In the genomic region with DNA sequence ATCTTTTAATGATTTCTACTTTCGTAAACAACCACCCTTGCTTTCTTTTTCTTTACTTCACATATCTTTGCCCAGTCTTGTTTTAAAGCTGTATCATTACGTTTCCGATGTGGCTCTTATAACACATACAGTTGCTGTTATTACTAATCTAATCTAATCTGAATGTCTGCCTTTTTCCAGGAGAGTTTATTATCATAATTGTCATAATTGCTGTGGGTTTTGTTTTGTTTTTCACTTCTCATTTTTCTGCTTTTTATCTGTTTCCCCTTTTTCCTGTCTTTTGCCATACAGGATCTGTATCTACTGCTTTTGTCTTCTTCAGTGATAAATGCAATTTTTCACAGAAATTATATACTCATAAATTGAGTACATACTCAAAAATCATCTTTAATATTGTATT, we compare ENCODE assay signal across 16 cellular contexts.
"Had no signal": no experiment of that assay in that cellular context is flagged by ENCODE, and none has a peak within 500 bp of the region (broad histone marks: within the 10 kb centered on the region; RNA-seq: fewer than 3 reads in every experiment).

No MANE protein-coding gene starts in this region.

- H3K27ac ChIP-seq: esophagus squamous epithelium, lower lobe of right lung, sigmoid colon, testis, upper lobe of right lung had no signal

- H3K27me3 ChIP-seq: esophagus squamous epithelium, sigmoid colon, testis, upper lobe of right lung had no signal

- H3K4me1 Mint-ChIP-seq: nephron had no signal

- H3K4me3 Mint-ChIP-seq: activated CD4-positive, alpha-beta memory T cell treated with anti-CD3 and anti-CD28 coated beads for 36 hours; immature natural killer cell; nephron; stimulated activated naive CD8-positive, alpha-beta T cell treated with anti-CD3 and anti-CD28 coated beads, Interleukin-15, Interleukin-2, amounts not matched to agents 100 ng/mL and 50 ng/mL, for 24 hours; T-helper 1 cell treated with Interleukin-12 subunit alpha and Interleukin-12 subunit beta and Interleukin-4 antibody, amounts not matched to agents 30 μg/mL and 1 μg/mL, for 36 hours had no signal

- H3K27me3 Mint-ChIP-seq: activated CD4-positive, alpha-beta memory T cell treated with anti-CD3 and anti-CD28 coated beads for 36 hours; stimulated activated naive CD8-positive, alpha-beta T cell treated with anti-CD3 and anti-CD28 coated beads, Interleukin-15, Interleukin-2, amounts not matched to agents 100 ng/mL and 50 ng/mL, for 24 hours had no signal

- ATAC-seq: lower lobe of right lung, upper lobe of right lung had no signal

- FAIRE-seq: astrocyte had no signal

- H3K27ac Mint-ChIP-seq: activated CD4-positive, alpha-beta memory T cell treated with anti-CD3 and anti-CD28 coated beads for 36 hours; nephron; stimulated activated naive CD8-positive, alpha-beta T cell treated with anti-CD3 and anti-CD28 coated beads, Interleukin-15, Interleukin-2, amounts not matched to agents 100 ng/mL and 50 ng/mL, for 24 hours; T-helper 1 cell treated with Interleukin-12 subunit alpha and Interleukin-12 subunit beta and Interleukin-4 antibody, amounts not matched to agents 30 μg/mL and 1 μg/mL, for 36 hours had no signal

- H3K4me3 ChIP-seq: esophagus squamous epithelium, lower lobe of right lung, sigmoid colon, testis, upper lobe of right lung had no signal

- DNase-seq: activated CD4-positive, alpha-beta memory T cell treated with anti-CD3 and anti-CD28 coated beads for 36 hours; activated CD4-positive, CD25-positive, alpha-beta regulatory T cell treated with anti-CD3 and anti-CD28 coated beads, Interleukin-2, amount 50 U/mL, for 72 hours; activated naive CD4-positive, alpha-beta T cell; esophagus squamous epithelium; foreskin fibroblast; glutamatergic neuron; immature natural killer cell; lower lobe of right lung; sigmoid colon; stimulated activated CD4-positive, alpha-beta T cell treated with anti-CD3 and anti-CD28 coated beads, Interleukin-12 subunit alpha, Interleukin-12 subunit beta, amount 100 ng/mL, for 4 hours; testis; upper lobe of right lung had no signal

- H3K9me3 Mint-ChIP-seq: activated CD4-positive, alpha-beta memory T cell treated with anti-CD3 and anti-CD28 coated beads for 36 hours; immature natural killer cell; nephron; stimulated activated naive CD8-positive, alpha-beta T cell treated with anti-CD3 and anti-CD28 coated beads, Interleukin-15, Interleukin-2, amounts not matched to agents 100 ng/mL and 50 ng/mL, for 24 hours; T-helper 1 cell treated with Interleukin-12 subunit alpha and Interleukin-12 subunit beta and Interleukin-4 antibody, amounts not matched to agents 30 μg/mL and 1 μg/mL, for 36 hours had no signal

- H3K4me1 ChIP-seq: sigmoid colon had no signal

- H3K9me3 ChIP-seq: esophagus squamous epithelium, lower lobe of right lung, sigmoid colon, testis, upper lobe of right lung had no signal
